1 cellular context compared by ENCODE assay signal in the genomic region with DNA sequence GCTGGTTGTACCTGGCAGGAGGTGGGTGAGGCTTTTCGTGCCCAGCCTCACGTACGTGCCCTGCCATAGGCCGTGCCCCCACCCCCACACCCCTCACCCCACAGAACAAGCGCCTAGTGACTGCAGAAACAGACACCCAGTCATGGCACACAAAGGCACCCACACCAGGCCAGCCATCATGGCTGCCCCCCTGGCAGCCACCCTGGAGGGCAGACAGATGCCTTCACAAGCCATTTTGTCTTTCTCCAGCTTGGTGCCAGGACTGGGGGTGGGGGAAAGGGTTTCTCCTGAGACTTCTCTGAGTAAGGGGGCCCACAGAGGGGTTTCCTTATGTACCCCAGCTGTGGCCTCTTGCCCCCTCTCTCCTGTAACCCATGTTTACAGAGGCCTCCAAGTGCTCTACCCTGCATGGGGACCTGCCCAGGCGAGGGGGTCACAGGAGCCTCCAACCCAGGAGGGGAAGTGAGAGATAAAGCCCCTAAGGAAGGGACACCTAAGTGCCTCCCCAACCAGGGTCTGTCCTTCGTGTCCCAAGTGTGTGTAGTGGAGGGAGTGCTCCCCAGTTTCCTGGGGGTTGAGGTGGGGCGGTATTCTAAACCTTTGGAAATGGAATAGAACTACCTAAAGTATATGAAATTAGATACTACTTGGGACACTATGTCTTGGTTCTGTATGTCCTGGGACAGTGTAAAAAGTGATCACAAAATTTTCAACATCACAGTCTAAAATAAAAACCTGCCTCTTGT.
TF ChIP-seq lines count a peak whose summit lies in the region.

No MANE protein-coding gene starts in this region.

TF ChIP-seq in H1, 55 proteins besides CTCF, POLR2A, EP300 and RAD21:
- TF ChIP-seq BACH1 (IDR thresholded peaks at IDR 0.05; ENCODE audit: low read length) (no peak), KDM1A (IDR thresholded peaks at IDR 0.05; ENCODE audit: borderline replicate concordance, low read length) (no peak), SIRT6 (IDR thresholded peaks at IDR 0.05; ENCODE audit: low read length) (no peak), CEBPB (IDR thresholded peaks at IDR 0.05; ENCODE audit: low read depth, low read length) (no peak), CHD1 (IDR thresholded peaks at IDR 0.05; ENCODE audit: low read depth, low read length) (no peak), SP2 (IDR thresholded peaks at IDR 0.05; ENCODE audit: low read length) (no peak), POLR2AphosphoS5 (IDR thresholded peaks at IDR 0.05; ENCODE audit: low read depth, low read length) (no peak), KDM4A (IDR thresholded peaks at IDR 0.05; ENCODE audit: low read depth, low read length, severe bottlenecking) (no peak), CTBP2 (IDR thresholded peaks at IDR 0.05; ENCODE audit: borderline replicate concordance, insufficient read depth, insufficient read length, low read length) (no peak), BRCA1 (IDR thresholded peaks at IDR 0.05; ENCODE audit: low read depth, low read length) (no peak), JUN (IDR thresholded peaks at IDR 0.05; ENCODE audit: low read depth, low read length) (no peak), TAF7 (optimal IDR thresholded peaks at IDR 0.05; ENCODE audit: borderline replicate concordance, low read depth, low read length) (no peak), MAFK (IDR thresholded peaks at IDR 0.05; ENCODE audit: low read depth, low read length) (no peak), NANOG (IDR thresholded peaks at IDR 0.05; ENCODE audit: insufficient read depth, low read depth, low read length, poor library complexity, severe bottlenecking) (no peak), JUND (IDR thresholded peaks at IDR 0.05; ENCODE audit: low read length) (no peak)
- TF ChIP-seq, protein P1, sequence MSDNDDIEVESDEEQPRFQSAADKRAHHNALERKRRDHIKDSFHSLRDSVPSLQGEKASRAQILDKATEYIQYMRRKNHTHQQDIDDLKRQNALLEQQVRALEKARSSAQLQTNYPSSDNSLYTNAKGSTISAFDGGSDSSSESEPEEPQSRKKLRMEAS (IDR thresholded peaks at IDR 0.05), result no peak
